12 cellular contexts compared by ENCODE assay signal in genomic region chr12:70317781-70318180, GRCh38. TPM values are rescaled to one million over a fixed set of nuclear protein-coding genes. Genes with fewer than 3 reads are reported as not detected.
DNase-seq lines count a peak whose midpoint lies in the region; ATAC-seq, FAIRE-seq and TF ChIP-seq lines count a peak whose summit lies in the region.
"Had no signal": no experiment of that assay in that cellular context is flagged by ENCODE, and none has a peak within 500 bp of the region (broad histone marks: within the 10 kb centered on the region; RNA-seq: fewer than 3 reads in every experiment).

No MANE protein-coding gene starts in this region.

- no peak overlapping the region for H3K4me3 ChIP-seq in astrocyte of the spinal cord (ENCODE audit: low read depth, low read length)
- no peak overlapping the region for H3K4me3 ChIP-seq in kidney (ENCODE audit: low read length in 2 of 2)

- in situ Hi-C loops in astrocyte of the spinal cord (cut with HindIII; ENCODE audit: low sequenced_read_pairs) (no loop called here), GM13976 (cut with MboI; ENCODE audit: low sequenced_read_pairs, unreplicated experiment) (no loop called here)

- no peak overlapping the region for H3K9ac ChIP-seq in kidney (ENCODE audit: low read length in 2 of 2)
- H3K9ac ChIP-seq: parathyroid adenoma had no signal

- H3K9me3 ChIP-seq in kidney (ENCODE audit: control insufficient read depth in 1 of 2, low read length in 2 of 2): no peaks in the 10 kb centered on the region

- CTCF ChIA-PET in HEK293T (lab: Yijun Ruan, JAX): no interaction called here

- FAIRE-seq in kidney (lab: Jason Lieb, UNC): no peak

- TF ChIP-seq CTCF in astrocyte of the spinal cord (IDR thresholded peaks at IDR 0.05; ENCODE audit: low read depth, low read length) (no peak), kidney (IDR thresholded peaks at IDR 0.05; ENCODE audit: borderline replicate concordance, extremely low read depth, insufficient read depth) (no peak), GM13976 (IDR thresholded peaks at IDR 0.05; ENCODE audit: borderline replicate concordance, control extremely low read depth, extremely low read depth, insufficient read depth, missing control alignments) (no peak)

- DNase-seq in astrocyte of the spinal cord (ENCODE audit: low read depth, low spot score) (peak; percentile 36), HEK293T (ENCODE audit: extremely low spot score) (no peak), kidney (no peak), GM13976 (ENCODE audit: low spot score) (no peak)
- DNase-seq in stimulated activated naive CD4-positive, alpha-beta T cell treated with Interleukin-2 at 50 U/mL for 16 hours (lab: John Stamatoyannopoulos, UW): no peak
- DNase-seq: foreskin keratinocyte, NCI-H187, trophoblast cell had no signal

- H3K27ac ChIP-seq in kidney (ENCODE audit: low read depth in 2 of 2, low read length in 2 of 2): no peak overlapping the region
- H3K27ac ChIP-seq: foreskin keratinocyte, parathyroid adenoma had no signal

- intact Hi-C loops in kidney (cut with DNase I): no loop called here

- POLR2A ChIA-PET in HEK293T (lab: Yijun Ruan, JAX): no interaction called here

- no peaks in the 10 kb centered on the region for H3K36me3 ChIP-seq in kidney (ENCODE audit: control insufficient read depth in 1 of 2, insufficient read depth in 2 of 2, low read length in 2 of 2)

- H3K4me1 ChIP-seq in kidney (ENCODE audit: control insufficient read depth in 1 of 2, insufficient read depth in 1 of 2, low read depth in 1 of 2, low read length in 2 of 2): no peaks in the 10 kb centered on the region
- H3K4me1 ChIP-seq: foreskin keratinocyte had no signal

- ATAC-seq in GM18499 (IDR thresholded peaks at IDR 0.05; ENCODE audit: insufficient read depth, unreplicated experiment) (peak; percentile 86), GM21526 (IDR thresholded peaks at IDR 0.05; ENCODE audit: low FRiP score, unreplicated experiment) (peak; percentile 90), HG03460 (IDR thresholded peaks at IDR 0.05; ENCODE audit: unreplicated experiment) (peak; percentile 92)
- ATAC-seq: foreskin keratinocyte had no signal

TF ChIP-seq in HEK293T, 16 proteins besides CTCF, POLR2A, EP300 and RAD21:
- no peak for TF ChIP-seq FOXM1 (IDR thresholded peaks at IDR 0.05; ENCODE audit: borderline replicate concordance)
- no peak for TF ChIP-seq LEF1 (IDR thresholded peaks at IDR 0.05; ENCODE audit: borderline replicate concordance)
- no peak for TF ChIP-seq L3MBTL2 (conservative IDR thresholded peaks at IDR 0.05)
- no peak for TF ChIP-seq NFRKB (IDR thresholded peaks at IDR 0.05)
- no peak for TF ChIP-seq CTBP1 (IDR thresholded peaks at IDR 0.05; ENCODE audit: borderline replicate concordance)

RNA-seq across cellular contexts. Expression of gene KCNMB4, which starts 48.3 kb away (rescaled TPM):
- total RNA-seq in kidney: 3.9 TPM
- polyA plus RNA-seq in kidney (ENCODE audit: insufficient read depth, low read depth, low replicate concordance): 5.6 TPM
